1 cellular context compared by ENCODE assay signal in the genomic region with DNA sequence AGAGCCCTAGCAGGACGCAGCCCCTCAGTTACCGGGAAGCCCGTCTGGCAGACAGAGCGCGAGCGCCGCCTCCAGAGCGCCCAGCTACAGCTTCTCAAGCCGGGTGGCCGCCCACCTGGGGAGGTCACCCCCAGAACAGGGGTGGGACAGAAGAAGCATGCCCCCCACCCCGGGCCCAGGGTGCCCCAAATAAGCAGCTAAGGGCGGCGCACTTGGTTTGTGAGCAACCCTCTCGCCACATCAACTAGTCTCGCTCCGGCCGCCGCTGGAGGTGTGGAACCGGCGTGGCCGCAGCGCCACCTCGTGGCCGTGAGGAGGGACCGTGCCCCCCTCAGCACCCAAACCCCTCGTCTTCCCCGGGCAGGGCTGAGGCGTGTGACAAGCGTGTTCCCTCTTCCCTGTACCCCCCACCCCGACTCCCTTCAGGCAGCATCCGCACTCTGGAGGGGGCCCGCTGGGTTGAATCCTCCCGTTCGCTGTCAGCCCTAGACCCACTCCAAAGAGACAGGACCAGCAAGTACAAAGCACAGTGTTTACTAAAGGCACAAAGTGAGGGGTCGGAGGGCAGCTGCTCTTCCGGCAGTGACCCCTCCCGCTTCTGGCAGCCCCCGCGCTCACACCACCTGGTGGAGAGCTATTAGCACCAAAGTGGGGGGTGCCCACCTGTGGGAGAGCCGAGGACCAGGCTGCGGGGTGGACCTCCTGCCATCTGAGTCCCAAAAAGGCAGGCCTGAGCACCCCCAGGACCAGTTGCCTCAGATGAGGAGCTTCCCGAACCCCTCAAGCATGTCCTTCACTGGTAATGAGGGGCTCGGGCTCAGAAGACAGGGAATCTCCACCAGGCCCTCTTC.
TF ChIP-seq lines count a peak whose summit lies in the region.

No MANE protein-coding gene starts in this region.

TF ChIP-seq in HepG2, 621 proteins besides CTCF, POLR2A, EP300 and RAD21 (continued from another document):
- TF ChIP-seq, protein P1, sequence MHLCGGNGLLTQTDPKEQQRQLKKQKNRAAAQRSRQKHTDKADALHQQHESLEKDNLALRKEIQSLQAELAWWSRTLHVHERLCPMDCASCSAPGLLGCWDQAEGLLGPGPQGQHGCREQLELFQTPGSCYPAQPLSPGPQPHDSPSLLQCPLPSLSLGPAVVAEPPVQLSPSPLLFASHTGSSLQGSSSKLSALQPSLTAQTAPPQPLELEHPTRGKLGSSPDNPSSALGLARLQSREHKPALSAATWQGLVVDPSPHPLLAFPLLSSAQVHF (CRISPR knock-in tag; IDR thresholded peaks at IDR 0.05), result no peak
- TF ChIP-seq ZNF367 (CRISPR knock-in tag; IDR thresholded peaks at IDR 0.05; ENCODE audit: borderline replicate concordance) (no peak), ZNF431 (CRISPR knock-in tag; IDR thresholded peaks at IDR 0.05; ENCODE audit: borderline replicate concordance, low read depth) (no peak), ZNF614 (CRISPR knock-in tag; IDR thresholded peaks at IDR 0.05; ENCODE audit: borderline replicate concordance) (peak; percentile 48; the same call in 1 of the 2 replicates), TCF12 (IDR thresholded peaks at IDR 0.05) (no peak), TCF12 (CRISPR knock-in tag; IDR thresholded peaks at IDR 0.05) (0 out of 2 replicates have a peak, but pooled peaks have one; percentile 31), ZNF816 (CRISPR knock-in tag; IDR thresholded peaks at IDR 0.05; ENCODE audit: borderline replicate concordance) (no peak), KDM2A (CRISPR knock-in tag; IDR thresholded peaks at IDR 0.05; ENCODE audit: borderline replicate concordance, low read depth) (peak; percentile 97), SOX6 (IDR thresholded peaks at IDR 0.05) (no peak), SOX6 (CRISPR knock-in tag; IDR thresholded peaks at IDR 0.05) (peak; percentile 45), ARNT (IDR thresholded peaks at IDR 0.05) (no peak), HNRNPK (IDR thresholded peaks at IDR 0.05; ENCODE audit: low read depth, low read length, poor library complexity, severe bottlenecking) (peak; percentile 89), ZNF772 (CRISPR knock-in tag; IDR thresholded peaks at IDR 0.05) (peak; percentile 92; the same call in 1 of the 2 replicates), ESRRA (CRISPR knock-in tag; IDR thresholded peaks at IDR 0.05; ENCODE audit: low read depth) (peak; percentile 52; the same call in 1 of the 2 replicates), PHF8 (CRISPR knock-in tag; IDR thresholded peaks at IDR 0.05) (peak; percentile 24; the same call in 1 of the 2 replicates), NR1H2 (CRISPR knock-in tag; IDR thresholded peaks at IDR 0.05; ENCODE audit: borderline replicate concordance, low read depth) (0 out of 2 replicates have a peak, but pooled peaks have one; percentile 42), ZMYM4 (CRISPR knock-in tag; IDR thresholded peaks at IDR 0.05) (peak; percentile 32; the same call in 1 of the 2 replicates), ZBTB7B (CRISPR knock-in tag; IDR thresholded peaks at IDR 0.05) (peak; percentile 84), KAT7 (CRISPR knock-in tag; IDR thresholded peaks at IDR 0.05; ENCODE audit: borderline replicate concordance) (peak; percentile 66; the same call in 1 of the 2 replicates), ZNF709 (CRISPR knock-in tag; IDR thresholded peaks at IDR 0.05) (0 out of 2 replicates have a peak, but pooled peaks have one; percentile 71), YY1 (IDR thresholded peaks at IDR 0.05; ENCODE audit: insufficient read depth, insufficient replicate concordance, low read depth, low read length) (peak; percentile 57), BCL6 (CRISPR knock-in tag; IDR thresholded peaks at IDR 0.05) (peak; percentile 31; the same call in 1 of the 2 replicates), FOSL2 (CRISPR knock-in tag; IDR thresholded peaks at IDR 0.05) (no peak; the same call in 1 of the 2 replicates), ONECUT2 (CRISPR knock-in tag; IDR thresholded peaks at IDR 0.05) (no peak), RFXANK (CRISPR knock-in tag; IDR thresholded peaks at IDR 0.05) (no peak)
- TF ChIP-seq, protein P2, sequence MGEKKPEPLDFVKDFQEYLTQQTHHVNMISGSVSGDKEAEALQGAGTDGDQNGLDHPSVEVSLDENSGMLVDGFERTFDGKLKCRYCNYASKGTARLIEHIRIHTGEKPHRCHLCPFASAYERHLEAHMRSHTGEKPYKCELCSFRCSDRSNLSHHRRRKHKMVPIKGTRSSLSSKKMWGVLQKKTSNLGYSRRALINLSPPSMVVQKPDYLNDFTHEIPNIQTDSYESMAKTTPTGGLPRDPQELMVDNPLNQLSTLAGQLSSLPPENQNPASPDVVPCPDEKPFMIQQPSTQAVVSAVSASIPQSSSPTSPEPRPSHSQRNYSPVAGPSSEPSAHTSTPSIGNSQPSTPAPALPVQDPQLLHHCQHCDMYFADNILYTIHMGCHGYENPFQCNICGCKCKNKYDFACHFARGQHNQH (CRISPR knock-in tag; IDR thresholded peaks at IDR 0.05), result peak; percentile 65; the same call in 1 of the 2 replicates
- TF ChIP-seq, protein P3, sequence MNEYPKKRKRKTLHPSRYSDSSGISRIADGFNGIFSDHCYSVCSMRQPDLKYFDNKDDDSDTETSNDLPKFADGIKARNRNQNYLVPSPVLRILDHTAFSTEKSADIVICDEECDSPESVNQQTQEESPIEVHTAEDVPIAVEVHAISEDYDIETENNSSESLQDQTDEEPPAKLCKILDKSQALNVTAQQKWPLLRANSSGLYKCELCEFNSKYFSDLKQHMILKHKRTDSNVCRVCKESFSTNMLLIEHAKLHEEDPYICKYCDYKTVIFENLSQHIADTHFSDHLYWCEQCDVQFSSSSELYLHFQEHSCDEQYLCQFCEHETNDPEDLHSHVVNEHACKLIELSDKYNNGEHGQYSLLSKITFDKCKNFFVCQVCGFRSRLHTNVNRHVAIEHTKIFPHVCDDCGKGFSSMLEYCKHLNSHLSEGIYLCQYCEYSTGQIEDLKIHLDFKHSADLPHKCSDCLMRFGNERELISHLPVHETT (CRISPR knock-in tag; conservative IDR thresholded peaks at IDR 0.05), result peak; percentile 63
- TF ChIP-seq, protein P4, sequence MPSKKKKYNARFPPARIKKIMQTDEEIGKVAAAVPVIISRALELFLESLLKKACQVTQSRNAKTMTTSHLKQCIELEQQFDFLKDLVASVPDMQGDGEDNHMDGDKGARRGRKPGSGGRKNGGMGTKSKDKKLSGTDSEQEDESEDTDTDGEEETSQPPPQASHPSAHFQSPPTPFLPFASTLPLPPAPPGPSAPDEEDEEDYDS (CRISPR knock-in tag; IDR thresholded peaks at IDR 0.05), result 0 out of 2 replicates have a peak, but pooled peaks have one; percentile 37
- TF ChIP-seq, protein P5, sequence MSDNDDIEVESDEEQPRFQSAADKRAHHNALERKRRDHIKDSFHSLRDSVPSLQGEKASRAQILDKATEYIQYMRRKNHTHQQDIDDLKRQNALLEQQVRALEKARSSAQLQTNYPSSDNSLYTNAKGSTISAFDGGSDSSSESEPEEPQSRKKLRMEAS (IDR thresholded peaks at IDR 0.05), result peak; percentile 69; the same call in 1 of the 2 replicates
- TF ChIP-seq, protein P6, sequence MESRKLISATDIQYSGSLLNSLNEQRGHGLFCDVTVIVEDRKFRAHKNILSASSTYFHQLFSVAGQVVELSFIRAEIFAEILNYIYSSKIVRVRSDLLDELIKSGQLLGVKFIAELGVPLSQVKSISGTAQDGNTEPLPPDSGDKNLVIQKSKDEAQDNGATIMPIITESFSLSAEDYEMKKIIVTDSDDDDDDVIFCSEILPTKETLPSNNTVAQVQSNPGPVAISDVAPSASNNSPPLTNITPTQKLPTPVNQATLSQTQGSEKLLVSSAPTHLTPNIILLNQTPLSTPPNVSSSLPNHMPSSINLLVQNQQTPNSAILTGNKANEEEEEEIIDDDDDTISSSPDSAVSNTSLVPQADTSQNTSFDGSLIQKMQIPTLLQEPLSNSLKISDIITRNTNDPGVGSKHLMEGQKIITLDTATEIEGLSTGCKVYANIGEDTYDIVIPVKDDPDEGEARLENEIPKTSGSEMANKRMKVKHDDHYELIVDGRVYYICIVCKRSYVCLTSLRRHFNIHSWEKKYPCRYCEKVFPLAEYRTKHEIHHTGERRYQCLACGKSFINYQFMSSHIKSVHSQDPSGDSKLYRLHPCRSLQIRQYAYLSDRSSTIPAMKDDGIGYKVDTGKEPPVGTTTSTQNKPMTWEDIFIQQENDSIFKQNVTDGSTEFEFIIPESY (CRISPR knock-in tag; IDR thresholded peaks at IDR 0.05), result peak; percentile 93
- TF ChIP-seq, protein P7, sequence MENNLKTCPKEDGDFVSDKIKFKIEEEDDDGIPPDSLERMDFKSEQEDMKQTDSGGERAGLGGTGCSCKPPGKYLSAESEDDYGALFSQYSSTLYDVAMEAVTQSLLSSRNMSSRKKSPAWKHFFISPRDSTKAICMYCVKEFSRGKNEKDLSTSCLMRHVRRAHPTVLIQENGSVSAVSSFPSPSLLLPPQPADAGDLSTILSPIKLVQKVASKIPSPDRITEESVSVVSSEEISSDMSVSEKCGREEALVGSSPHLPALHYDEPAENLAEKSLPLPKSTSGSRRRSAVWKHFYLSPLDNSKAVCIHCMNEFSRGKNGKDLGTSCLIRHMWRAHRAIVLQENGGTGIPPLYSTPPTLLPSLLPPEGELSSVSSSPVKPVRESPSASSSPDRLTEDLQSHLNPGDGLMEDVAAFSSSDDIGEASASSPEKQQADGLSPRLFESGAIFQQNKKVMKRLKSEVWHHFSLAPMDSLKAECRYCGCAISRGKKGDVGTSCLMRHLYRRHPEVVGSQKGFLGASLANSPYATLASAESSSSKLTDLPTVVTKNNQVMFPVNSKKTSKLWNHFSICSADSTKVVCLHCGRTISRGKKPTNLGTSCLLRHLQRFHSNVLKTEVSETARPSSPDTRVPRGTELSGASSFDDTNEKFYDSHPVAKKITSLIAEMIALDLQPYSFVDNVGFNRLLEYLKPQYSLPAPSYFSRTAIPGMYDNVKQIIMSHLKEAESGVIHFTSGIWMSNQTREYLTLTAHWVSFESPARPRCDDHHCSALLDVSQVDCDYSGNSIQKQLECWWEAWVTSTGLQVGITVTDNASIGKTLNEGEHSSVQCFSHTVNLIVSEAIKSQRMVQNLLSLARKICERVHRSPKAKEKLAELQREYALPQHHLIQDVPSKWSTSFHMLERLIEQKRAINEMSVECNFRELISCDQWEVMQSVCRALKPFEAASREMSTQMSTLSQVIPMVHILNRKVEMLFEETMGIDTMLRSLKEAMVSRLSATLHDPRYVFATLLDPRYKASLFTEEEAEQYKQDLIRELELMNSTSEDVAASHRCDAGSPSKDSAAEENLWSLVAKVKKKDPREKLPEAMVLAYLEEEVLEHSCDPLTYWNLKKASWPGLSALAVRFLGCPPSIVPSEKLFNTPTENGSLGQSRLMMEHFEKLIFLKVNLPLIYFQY (CRISPR knock-in tag; IDR thresholded peaks at IDR 0.05; ENCODE audit: borderline replicate concordance), result peak; percentile 48; the same call in 1 of the 2 replicates
- TF ChIP-seq, protein P8, sequence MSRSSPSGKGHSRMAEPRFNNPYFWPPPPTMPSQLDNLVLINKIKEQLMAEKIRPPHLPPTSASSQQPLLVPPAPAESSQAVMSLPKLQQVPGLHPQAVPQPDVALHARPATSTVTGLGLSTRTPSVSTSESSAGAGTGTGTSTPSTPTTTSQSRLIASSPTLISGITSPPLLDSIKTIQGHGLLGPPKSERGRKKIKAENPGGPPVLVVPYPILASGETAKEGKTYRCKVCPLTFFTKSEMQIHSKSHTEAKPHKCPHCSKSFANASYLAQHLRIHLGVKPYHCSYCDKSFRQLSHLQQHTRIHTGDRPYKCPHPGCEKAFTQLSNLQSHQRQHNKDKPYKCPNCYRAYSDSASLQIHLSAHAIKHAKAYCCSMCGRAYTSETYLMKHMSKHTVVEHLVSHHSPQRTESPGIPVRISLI (CRISPR knock-in tag; IDR thresholded peaks at IDR 0.05; ENCODE audit: borderline replicate concordance), result no peak
- TF ChIP-seq, protein P9, sequence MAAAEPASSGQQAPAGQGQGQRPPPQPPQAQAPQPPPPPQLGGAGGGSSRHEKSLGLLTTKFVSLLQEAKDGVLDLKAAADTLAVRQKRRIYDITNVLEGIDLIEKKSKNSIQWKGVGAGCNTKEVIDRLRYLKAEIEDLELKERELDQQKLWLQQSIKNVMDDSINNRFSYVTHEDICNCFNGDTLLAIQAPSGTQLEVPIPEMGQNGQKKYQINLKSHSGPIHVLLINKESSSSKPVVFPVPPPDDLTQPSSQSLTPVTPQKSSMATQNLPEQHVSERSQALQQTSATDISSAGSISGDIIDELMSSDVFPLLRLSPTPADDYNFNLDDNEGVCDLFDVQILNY (CRISPR knock-in tag; conservative IDR thresholded peaks at IDR 0.05), result no peak
- TF ChIP-seq, protein P10, sequence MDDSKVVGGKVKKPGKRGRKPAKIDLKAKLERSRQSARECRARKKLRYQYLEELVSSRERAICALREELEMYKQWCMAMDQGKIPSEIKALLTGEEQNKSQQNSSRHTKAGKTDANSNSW (CRISPR knock-in tag; IDR thresholded peaks at IDR 0.05; ENCODE audit: borderline replicate concordance), result no peak
- TF ChIP-seq, protein P11, sequence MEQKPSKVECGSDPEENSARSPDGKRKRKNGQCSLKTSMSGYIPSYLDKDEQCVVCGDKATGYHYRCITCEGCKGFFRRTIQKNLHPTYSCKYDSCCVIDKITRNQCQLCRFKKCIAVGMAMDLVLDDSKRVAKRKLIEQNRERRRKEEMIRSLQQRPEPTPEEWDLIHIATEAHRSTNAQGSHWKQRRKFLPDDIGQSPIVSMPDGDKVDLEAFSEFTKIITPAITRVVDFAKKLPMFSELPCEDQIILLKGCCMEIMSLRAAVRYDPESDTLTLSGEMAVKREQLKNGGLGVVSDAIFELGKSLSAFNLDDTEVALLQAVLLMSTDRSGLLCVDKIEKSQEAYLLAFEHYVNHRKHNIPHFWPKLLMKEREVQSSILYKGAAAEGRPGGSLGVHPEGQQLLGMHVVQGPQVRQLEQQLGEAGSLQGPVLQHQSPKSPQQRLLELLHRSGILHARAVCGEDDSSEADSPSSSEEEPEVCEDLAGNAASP (CRISPR knock-in tag; IDR thresholded peaks at IDR 0.05; ENCODE audit: borderline replicate concordance), result peak; percentile 47; the same call in 1 of the 2 replicates
- TF ChIP-seq, protein P12, sequence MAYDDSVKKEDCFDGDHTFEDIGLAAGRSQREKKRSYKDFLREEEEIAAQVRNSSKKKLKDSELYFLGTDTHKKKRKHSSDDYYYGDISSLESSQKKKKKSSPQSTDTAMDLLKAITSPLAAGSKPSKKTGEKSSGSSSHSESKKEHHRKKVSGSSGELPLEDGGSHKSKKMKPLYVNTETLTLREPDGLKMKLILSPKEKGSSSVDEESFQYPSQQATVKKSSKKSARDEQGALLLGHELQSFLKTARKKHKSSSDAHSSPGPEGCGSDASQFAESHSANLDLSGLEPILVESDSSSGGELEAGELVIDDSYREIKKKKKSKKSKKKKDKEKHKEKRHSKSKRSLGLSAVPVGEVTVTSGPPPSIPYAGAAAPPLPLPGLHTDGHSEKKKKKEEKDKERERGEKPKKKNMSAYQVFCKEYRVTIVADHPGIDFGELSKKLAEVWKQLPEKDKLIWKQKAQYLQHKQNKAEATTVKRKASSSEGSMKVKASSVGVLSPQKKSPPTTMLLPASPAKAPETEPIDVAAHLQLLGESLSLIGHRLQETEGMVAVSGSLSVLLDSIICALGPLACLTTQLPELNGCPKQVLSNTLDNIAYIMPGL (CRISPR knock-in tag; IDR thresholded peaks at IDR 0.05; ENCODE audit: borderline replicate concordance in 1 of 2, low read depth in 1 of 2), result peak; percentile 92 to 93
- TF ChIP-seq, protein P13, sequence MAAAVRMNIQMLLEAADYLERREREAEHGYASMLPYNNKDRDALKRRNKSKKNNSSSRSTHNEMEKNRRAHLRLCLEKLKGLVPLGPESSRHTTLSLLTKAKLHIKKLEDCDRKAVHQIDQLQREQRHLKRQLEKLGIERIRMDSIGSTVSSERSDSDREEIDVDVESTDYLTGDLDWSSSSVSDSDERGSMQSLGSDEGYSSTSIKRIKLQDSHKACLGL (CRISPR knock-in tag; IDR thresholded peaks at IDR 0.05), result peak; percentile 44
